1 cellular context compared by ENCODE assay signal in the genomic region with DNA sequence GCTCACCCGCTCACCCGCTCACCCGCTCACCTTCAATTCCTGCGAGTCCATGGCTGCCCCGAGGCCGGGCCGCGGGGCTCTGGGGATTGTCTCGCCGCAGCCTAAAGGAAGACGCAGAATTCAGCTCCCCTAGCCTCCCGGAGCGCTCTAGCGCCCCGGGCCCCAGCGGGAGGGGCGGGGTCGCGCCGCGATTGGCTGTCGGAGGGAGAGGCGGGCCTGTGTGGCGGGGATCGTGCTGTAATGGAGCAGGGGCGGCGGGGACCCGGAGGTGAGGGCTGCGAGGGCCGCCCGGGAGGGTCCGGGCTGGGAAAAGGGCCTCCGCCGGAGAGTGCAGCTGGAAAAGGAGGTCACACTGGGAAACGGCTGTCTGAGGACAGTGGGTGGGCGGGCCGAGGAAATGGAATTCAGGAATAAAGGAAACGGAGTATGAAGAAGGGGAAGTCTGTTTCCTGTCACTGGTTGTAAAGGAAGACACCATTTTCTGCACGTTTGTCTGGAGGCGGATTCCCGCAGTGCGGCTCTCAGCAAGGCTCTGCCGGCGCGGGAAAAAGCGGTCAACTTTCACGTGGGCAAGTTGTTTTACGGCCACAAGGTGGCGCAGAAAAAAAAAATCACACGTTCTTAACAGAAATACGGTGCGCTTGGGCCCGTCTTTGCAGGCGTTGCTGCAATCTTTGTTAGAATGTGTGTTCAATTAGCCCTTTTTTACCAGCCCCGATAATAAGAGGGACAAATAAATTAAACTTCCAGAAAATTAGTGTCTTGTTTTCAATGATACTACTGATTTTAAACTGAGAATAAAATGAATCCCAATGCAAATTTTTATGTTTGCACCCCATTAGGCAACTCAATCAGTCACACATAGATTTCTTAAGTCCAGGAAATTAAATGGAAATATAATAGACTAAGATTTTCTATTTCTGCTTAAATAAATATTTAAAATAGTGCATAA.
TF ChIP-seq lines count a peak whose summit lies in the region.

A gene (minus strand): TSS at position 122 of the 952 bp plus-strand sequence. CDS start 71 bp downstream, at position 51.

TF ChIP-seq in K562, 482 proteins besides CTCF, POLR2A, EP300 and RAD21 (continued from another document and continues in another):
- TF ChIP-seq, protein P1, sequence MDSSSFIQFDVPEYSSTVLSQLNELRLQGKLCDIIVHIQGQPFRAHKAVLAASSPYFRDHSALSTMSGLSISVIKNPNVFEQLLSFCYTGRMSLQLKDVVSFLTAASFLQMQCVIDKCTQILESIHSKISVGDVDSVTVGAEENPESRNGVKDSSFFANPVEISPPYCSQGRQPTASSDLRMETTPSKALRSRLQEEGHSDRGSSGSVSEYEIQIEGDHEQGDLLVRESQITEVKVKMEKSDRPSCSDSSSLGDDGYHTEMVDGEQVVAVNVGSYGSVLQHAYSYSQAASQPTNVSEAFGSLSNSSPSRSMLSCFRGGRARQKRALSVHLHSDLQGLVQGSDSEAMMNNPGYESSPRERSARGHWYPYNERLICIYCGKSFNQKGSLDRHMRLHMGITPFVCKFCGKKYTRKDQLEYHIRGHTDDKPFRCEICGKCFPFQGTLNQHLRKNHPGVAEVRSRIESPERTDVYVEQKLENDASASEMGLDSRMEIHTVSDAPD (CRISPR knock-in tag; IDR thresholded peaks at IDR 0.05), result no peak
- no peak; the same call in 1 of the 2 replicates for TF ChIP-seq CBFA2T3 (IDR thresholded peaks at IDR 0.05)
- TF ChIP-seq GABPB1 (CRISPR knock-in tag; IDR thresholded peaks at IDR 0.05), result peak; percentile 74
- no peak for TF ChIP-seq FOS (IDR thresholded peaks at IDR 0.05; ENCODE audit: extremely low read depth, insufficient read length)
- TF ChIP-seq, protein P2, sequence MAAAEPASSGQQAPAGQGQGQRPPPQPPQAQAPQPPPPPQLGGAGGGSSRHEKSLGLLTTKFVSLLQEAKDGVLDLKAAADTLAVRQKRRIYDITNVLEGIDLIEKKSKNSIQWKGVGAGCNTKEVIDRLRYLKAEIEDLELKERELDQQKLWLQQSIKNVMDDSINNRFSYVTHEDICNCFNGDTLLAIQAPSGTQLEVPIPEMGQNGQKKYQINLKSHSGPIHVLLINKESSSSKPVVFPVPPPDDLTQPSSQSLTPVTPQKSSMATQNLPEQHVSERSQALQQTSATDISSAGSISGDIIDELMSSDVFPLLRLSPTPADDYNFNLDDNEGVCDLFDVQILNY (CRISPR knock-in tag; IDR thresholded peaks at IDR 0.05), result peak; percentile 75; the same call in 1 of the 2 replicates
- peak; percentile 14 for TF ChIP-seq DACH1 (IDR thresholded peaks at IDR 0.05; ENCODE audit: partially characterized antibody)
- TF ChIP-seq NCOA6 (IDR thresholded peaks at IDR 0.05), result no peak
- TF ChIP-seq TGIF2 (CRISPR knock-in tag; IDR thresholded peaks at IDR 0.05), result peak; percentile 80; the same call in 1 of the 2 replicates
- TF ChIP-seq RBFOX2 (IDR thresholded peaks at IDR 0.05; ENCODE audit: low read depth, low read length), result peak; percentile 88
- TF ChIP-seq MEIS2 (IDR thresholded peaks at IDR 0.05; ENCODE audit: partially characterized antibody), result peak; percentile 7
- peak; percentile 69 for TF ChIP-seq HMGN3 (IDR thresholded peaks at IDR 0.05; ENCODE audit: borderline replicate concordance, extremely low read depth, insufficient read length, low read depth, low read length)
- TF ChIP-seq TOE1 (IDR thresholded peaks at IDR 0.05; ENCODE audit: borderline replicate concordance), result peak; percentile 96
- no peak for TF ChIP-seq TOE1 (CRISPR knock-in tag; IDR thresholded peaks at IDR 0.05; ENCODE audit: borderline replicate concordance, low read depth)
- TF ChIP-seq, protein P3, sequence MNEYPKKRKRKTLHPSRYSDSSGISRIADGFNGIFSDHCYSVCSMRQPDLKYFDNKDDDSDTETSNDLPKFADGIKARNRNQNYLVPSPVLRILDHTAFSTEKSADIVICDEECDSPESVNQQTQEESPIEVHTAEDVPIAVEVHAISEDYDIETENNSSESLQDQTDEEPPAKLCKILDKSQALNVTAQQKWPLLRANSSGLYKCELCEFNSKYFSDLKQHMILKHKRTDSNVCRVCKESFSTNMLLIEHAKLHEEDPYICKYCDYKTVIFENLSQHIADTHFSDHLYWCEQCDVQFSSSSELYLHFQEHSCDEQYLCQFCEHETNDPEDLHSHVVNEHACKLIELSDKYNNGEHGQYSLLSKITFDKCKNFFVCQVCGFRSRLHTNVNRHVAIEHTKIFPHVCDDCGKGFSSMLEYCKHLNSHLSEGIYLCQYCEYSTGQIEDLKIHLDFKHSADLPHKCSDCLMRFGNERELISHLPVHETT (CRISPR knock-in tag; conservative IDR thresholded peaks at IDR 0.05 in 1 of 2, IDR thresholded peaks at IDR 0.05 in 1 of 2), result peak in 1 of 2 experiments; percentile 73; a peak in 1 of 4 replicates
- TF ChIP-seq, protein P4, sequence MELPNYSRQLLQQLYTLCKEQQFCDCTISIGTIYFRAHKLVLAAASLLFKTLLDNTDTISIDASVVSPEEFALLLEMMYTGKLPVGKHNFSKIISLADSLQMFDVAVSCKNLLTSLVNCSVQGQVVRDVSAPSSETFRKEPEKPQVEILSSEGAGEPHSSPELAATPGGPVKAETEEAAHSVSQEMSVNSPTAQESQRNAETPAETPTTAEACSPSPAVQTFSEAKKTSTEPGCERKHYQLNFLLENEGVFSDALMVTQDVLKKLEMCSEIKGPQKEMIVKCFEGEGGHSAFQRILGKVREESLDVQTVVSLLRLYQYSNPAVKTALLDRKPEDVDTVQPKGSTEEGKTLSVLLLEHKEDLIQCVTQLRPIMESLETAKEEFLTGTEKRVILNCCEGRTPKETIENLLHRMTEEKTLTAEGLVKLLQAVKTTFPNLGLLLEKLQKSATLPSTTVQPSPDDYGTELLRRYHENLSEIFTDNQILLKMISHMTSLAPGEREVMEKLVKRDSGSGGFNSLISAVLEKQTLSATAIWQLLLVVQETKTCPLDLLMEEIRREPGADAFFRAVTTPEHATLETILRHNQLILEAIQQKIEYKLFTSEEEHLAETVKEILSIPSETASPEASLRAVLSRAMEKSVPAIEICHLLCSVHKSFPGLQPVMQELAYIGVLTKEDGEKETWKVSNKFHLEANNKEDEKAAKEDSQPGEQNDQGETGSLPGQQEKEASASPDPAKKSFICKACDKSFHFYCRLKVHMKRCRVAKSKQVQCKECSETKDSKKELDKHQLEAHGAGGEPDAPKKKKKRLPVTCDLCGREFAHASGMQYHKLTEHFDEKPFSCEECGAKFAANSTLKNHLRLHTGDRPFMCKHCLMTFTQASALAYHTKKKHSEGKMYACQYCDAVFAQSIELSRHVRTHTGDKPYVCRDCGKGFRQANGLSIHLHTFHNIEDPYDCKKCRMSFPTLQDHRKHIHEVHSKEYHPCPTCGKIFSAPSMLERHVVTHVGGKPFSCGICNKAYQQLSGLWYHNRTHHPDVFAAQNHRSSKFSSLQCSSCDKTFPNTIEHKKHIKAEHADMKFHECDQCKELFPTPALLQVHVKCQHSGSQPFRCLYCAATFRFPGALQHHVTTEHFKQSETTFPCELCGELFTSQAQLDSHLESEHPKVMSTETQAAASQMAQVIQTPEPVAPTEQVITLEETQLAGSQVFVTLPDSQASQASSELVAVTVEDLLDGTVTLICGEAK (IDR thresholded peaks at IDR 0.05), result peak; percentile 59
- TF ChIP-seq, protein P4 (CRISPR knock-in tag; IDR thresholded peaks at IDR 0.05), result no peak; the same call in none of the 2 replicates
- TF ChIP-seq C11orf30 (IDR thresholded peaks at IDR 0.05; ENCODE audit: low read depth), result peak; percentile 37; the same call in 1 of the 2 replicates
- peak; percentile 80 for TF ChIP-seq RBBP5 (IDR thresholded peaks at IDR 0.05; ENCODE audit: borderline replicate concordance, insufficient read depth, low read length, poor library complexity, severe bottlenecking)
- TF ChIP-seq, protein P5, sequence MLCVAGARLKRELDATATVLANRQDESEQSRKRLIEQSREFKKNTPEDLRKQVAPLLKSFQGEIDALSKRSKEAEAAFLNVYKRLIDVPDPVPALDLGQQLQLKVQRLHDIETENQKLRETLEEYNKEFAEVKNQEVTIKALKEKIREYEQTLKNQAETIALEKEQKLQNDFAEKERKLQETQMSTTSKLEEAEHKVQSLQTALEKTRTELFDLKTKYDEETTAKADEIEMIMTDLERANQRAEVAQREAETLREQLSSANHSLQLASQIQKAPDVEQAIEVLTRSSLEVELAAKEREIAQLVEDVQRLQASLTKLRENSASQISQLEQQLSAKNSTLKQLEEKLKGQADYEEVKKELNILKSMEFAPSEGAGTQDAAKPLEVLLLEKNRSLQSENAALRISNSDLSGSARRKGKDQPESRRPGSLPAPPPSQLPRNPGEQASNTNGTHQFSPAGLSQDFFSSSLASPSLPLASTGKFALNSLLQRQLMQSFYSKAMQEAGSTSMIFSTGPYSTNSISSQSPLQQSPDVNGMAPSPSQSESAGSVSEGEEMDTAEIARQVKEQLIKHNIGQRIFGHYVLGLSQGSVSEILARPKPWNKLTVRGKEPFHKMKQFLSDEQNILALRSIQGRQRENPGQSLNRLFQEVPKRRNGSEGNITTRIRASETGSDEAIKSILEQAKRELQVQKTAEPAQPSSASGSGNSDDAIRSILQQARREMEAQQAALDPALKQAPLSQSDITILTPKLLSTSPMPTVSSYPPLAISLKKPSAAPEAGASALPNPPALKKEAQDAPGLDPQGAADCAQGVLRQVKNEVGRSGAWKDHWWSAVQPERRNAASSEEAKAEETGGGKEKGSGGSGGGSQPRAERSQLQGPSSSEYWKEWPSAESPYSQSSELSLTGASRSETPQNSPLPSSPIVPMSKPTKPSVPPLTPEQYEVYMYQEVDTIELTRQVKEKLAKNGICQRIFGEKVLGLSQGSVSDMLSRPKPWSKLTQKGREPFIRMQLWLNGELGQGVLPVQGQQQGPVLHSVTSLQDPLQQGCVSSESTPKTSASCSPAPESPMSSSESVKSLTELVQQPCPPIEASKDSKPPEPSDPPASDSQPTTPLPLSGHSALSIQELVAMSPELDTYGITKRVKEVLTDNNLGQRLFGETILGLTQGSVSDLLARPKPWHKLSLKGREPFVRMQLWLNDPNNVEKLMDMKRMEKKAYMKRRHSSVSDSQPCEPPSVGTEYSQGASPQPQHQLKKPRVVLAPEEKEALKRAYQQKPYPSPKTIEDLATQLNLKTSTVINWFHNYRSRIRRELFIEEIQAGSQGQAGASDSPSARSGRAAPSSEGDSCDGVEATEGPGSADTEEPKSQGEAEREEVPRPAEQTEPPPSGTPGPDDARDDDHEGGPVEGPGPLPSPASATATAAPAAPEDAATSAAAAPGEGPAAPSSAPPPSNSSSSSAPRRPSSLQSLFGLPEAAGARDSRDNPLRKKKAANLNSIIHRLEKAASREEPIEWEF (CRISPR knock-in tag; IDR thresholded peaks at IDR 0.05), result no peak
